Comparison of ENCODE assay signal across 19 cellular contexts in the genomic region with DNA sequence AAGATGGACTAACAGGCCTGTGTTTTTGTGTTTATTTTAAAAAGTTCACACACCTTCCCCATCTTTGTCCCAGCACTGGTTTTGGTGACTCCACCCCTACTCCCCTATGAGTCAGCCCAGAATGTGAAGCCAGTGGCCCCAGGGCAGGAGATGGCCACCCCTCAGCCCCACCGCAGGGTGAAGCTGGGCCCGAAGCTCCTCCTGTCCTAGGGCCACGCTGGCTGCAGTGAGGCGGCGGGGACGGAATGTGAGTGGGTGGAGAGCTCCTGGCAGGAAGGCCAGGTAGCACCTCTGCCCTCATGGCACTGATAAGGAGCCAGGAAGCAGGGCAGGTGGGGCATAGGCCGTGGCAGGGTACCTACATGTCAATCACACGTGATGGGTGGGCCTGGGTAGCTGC. TPM values are rescaled to one million over a fixed set of nuclear protein-coding genes. Genes with fewer than 3 reads are reported as not detected.
DNase-seq lines count a peak whose midpoint lies in the region; ATAC-seq, FAIRE-seq and TF ChIP-seq lines count a peak whose summit lies in the region.
"Had no signal": no experiment of that assay in that cellular context is flagged by ENCODE, and none has a peak within 500 bp of the region (broad histone marks: within the 10 kb centered on the region; RNA-seq: fewer than 3 reads in every experiment).

No MANE protein-coding gene starts in this region.

- peaks cover 37% of the 10 kb centered on the region for H3K36me3 ChIP-seq in CD8-positive, alpha-beta T cell (ENCODE audit: insufficient read depth, low read length)
- H3K36me3 ChIP-seq in astrocyte (ENCODE audit: insufficient read depth, low read length), result peaks cover 16% of the 10 kb centered on the region

- FAIRE-seq in astrocyte (lab: Jason Lieb, UNC), result no peak
- FAIRE-seq: endometrium, GM12891 had no signal

- intact Hi-C loops in CD8-positive, alpha-beta T cell (cut with DNase I, micrococcal nuclease), result no loop called here

- TF ChIP-seq CTCF in CD8-positive, alpha-beta T cell (IDR thresholded peaks at IDR 0.05), result no peak
- no peak for TF ChIP-seq CTCF in astrocyte (IDR thresholded peaks at IDR 0.05; ENCODE audit: insufficient read depth, low read depth, low read length)
- TF ChIP-seq CTCF in neural crest cell (conservative IDR thresholded peaks at IDR 0.05), result no peak
- no peak for TF ChIP-seq CTCF in GM13977 (IDR thresholded peaks at IDR 0.05; ENCODE audit: extremely low read depth, insufficient read depth, missing control alignments)

- H3K9me3 ChIP-seq in CD8-positive, alpha-beta T cell (ENCODE audit: low read length), result no peaks in the 10 kb centered on the region
- no peaks in the 10 kb centered on the region for H3K9me3 ChIP-seq in astrocyte (ENCODE audit: insufficient read depth, low read depth, low read length)
- H3K9me3 ChIP-seq: gastroesophageal sphincter, mucosa of descending colon, transverse colon had no signal

- H3K4me3 Mint-ChIP-seq in CD8-positive, alpha-beta T cell, result no peak overlapping the region
- no peak overlapping the region for H3K4me3 Mint-ChIP-seq in astrocyte (ENCODE audit: unreplicated experiment)
- H3K4me3 Mint-ChIP-seq in neural crest cell, result peak overlapping the region; percentile 47
- H3K4me3 Mint-ChIP-seq: activated naive CD4-positive, alpha-beta T cell treated with anti-CD3 and anti-CD28 coated beads for 36 hours had no signal

- no peak overlapping the region for H3K9ac ChIP-seq in astrocyte (ENCODE audit: low read length)

- H2AFZ ChIP-seq in astrocyte (ENCODE audit: low read depth, low read length), result no peak overlapping the region

- DNase-seq in CD8-positive, alpha-beta T cell, result no peak
- peak; percentile 67 for DNase-seq in HT-29 (ENCODE audit: low spot score)
- DNase-seq in astrocyte (ENCODE audit: low read depth), result no peak
- DNase-seq in neural crest cell (ENCODE audit: low read depth, low spot score), result no peak
- DNase-seq in AG08395 (ENCODE audit: low spot score), result no peak
- no peak for DNase-seq in NCI-H2171 (lab: John Stamatoyannopoulos, UW)
- DNase-seq in GM13977 (ENCODE audit: low spot score), result no peak
- DNase-seq: activated naive CD4-positive, alpha-beta T cell treated with anti-CD3 and anti-CD28 coated beads for 36 hours; caudate nucleus; DND-41; NCI-H2081; NCI-H774; stimulated activated CD4-positive, alpha-beta T cell treated with anti-CD3 and anti-CD28 coated beads, Interleukin-15, amount 100 ng/mL, for 24 hours; transverse colon had no signal

- H3K79me2 ChIP-seq in astrocyte (ENCODE audit: insufficient read depth, low read length), result peaks cover 4% of the 10 kb centered on the region

- no peak overlapping the region for H3K4me2 ChIP-seq in astrocyte (ENCODE audit: low read length)

- H4K20me1 ChIP-seq in astrocyte (ENCODE audit: insufficient read depth, low read length), result peaks cover 77% of the 10 kb centered on the region

- H3K27me3 Mint-ChIP-seq in CD8-positive, alpha-beta T cell (ENCODE audit: low read depth), result no peaks in the 10 kb centered on the region
- H3K27me3 Mint-ChIP-seq in astrocyte (ENCODE audit: low read depth, unreplicated experiment) (no peaks in the 10 kb centered on the region), neural crest cell (ENCODE audit: low read depth) (no peaks in the 10 kb centered on the region)

- H3K36me3 Mint-ChIP-seq in CD8-positive, alpha-beta T cell, result peaks cover 76% of the 10 kb centered on the region
- peaks cover 3% of the 10 kb centered on the region for H3K36me3 Mint-ChIP-seq in astrocyte (ENCODE audit: low read depth, unreplicated experiment)
- H3K36me3 Mint-ChIP-seq in neural crest cell (ENCODE audit: low read depth), result peaks cover 3% of the 10 kb centered on the region

- H3K27ac ChIP-seq in CD8-positive, alpha-beta T cell (ENCODE audit: low read depth, low read length), result no peak overlapping the region
- H3K27ac ChIP-seq in astrocyte (ENCODE audit: low read depth, low read length), result no peak overlapping the region
- H3K27ac ChIP-seq: gastroesophageal sphincter, transverse colon had no signal

- H3K27me3 ChIP-seq in CD8-positive, alpha-beta T cell (ENCODE audit: insufficient read depth, low read length), result no peaks in the 10 kb centered on the region
- no peaks in the 10 kb centered on the region for H3K27me3 ChIP-seq in astrocyte (ENCODE audit: insufficient read depth, low read length)
- H3K27me3 ChIP-seq: gastroesophageal sphincter, transverse colon had no signal

- POLR2A ChIA-PET in CD8-positive, alpha-beta T cell (lab: Charles Lee), result no interaction called here

- CTCF ChIA-PET in CD8-positive, alpha-beta T cell (lab: Charles Lee), result interaction anchor here (1.1 to 1.4 kb wide), 2 partner anchors 25 to 26 kb away, joined by 3 read pairs; no protein-coding TSS in a partner anchor

- H3K4me1 ChIP-seq in CD8-positive, alpha-beta T cell (ENCODE audit: insufficient read depth, low read length), result peaks cover 6% of the 10 kb centered on the region
- H3K4me1 ChIP-seq in astrocyte (ENCODE audit: insufficient read depth, low read length), result no peaks in the 10 kb centered on the region

- H3K4me1 Mint-ChIP-seq in CD8-positive, alpha-beta T cell (ENCODE audit: low read depth), result peaks cover 14% of the 10 kb centered on the region
- peaks cover 2% of the 10 kb centered on the region for H3K4me1 Mint-ChIP-seq in astrocyte (ENCODE audit: low read depth, unreplicated experiment)
- H3K4me1 Mint-ChIP-seq in neural crest cell, result no peaks in the 10 kb centered on the region

- ATAC-seq in CD8-positive, alpha-beta T cell, result no peak
- ATAC-seq in GM19455 (IDR thresholded peaks at IDR 0.05; ENCODE audit: unreplicated experiment), result no peak
- ATAC-seq: gastroesophageal sphincter, mucosa of descending colon had no signal

- no peaks in the 10 kb centered on the region for H3K9me3 Mint-ChIP-seq in CD8-positive, alpha-beta T cell
- no peaks in the 10 kb centered on the region for H3K9me3 Mint-ChIP-seq in astrocyte (ENCODE audit: unreplicated experiment)
- H3K9me3 Mint-ChIP-seq in neural crest cell, result no peaks in the 10 kb centered on the region
- H3K9me3 Mint-ChIP-seq: activated naive CD4-positive, alpha-beta T cell treated with anti-CD3 and anti-CD28 coated beads for 36 hours had no signal

- H3K27ac Mint-ChIP-seq in CD8-positive, alpha-beta T cell, result peak overlapping the region; percentile 45
- peak overlapping the region; percentile 83 for H3K27ac Mint-ChIP-seq in astrocyte (ENCODE audit: unreplicated experiment)
- H3K27ac Mint-ChIP-seq in neural crest cell (ENCODE audit: unreplicated experiment), result peak overlapping the region; percentile 19
- H3K27ac Mint-ChIP-seq: activated naive CD4-positive, alpha-beta T cell treated with anti-CD3 and anti-CD28 coated beads for 36 hours had no signal

- H3K4me3 ChIP-seq in CD8-positive, alpha-beta T cell (ENCODE audit: low read depth, low read length), result no peak overlapping the region
- H3K4me3 ChIP-seq in astrocyte (ENCODE audit: insufficient read depth, low read depth, low read length), result no peak overlapping the region
- H3K4me3 ChIP-seq: gastroesophageal sphincter, mucosa of descending colon, transverse colon had no signal

- in situ Hi-C loops in GM13977 (cut with MboI; ENCODE audit: low pct_unique_long_range_greater_than_20kb, low sequenced_read_pairs, unreplicated experiment), result no loop called here

RNA-seq across cellular contexts. Expression of gene SGSM3, which starts 39.9 kb away (rescaled TPM):
- 10 to 100 TPM; 74.0 to 80.1 TPM for total RNA-seq in CD8-positive, alpha-beta T cell
- 136 TPM in 2 replicates for total RNA-seq in HT-29 (2014; rRNA removed; shearing (Covaris generic))
- total RNA-seq in astrocyte (69.5 and 70.9 TPM in 2 replicates), neural crest cell (82.0 and 92.2 TPM in 2 replicates)

Comparison
In these comparisons a context has a peak if more than half of its experiments do, and no peak if none do; other contexts are left out.
1. H3K27ac Mint-ChIP-seq: peak in every context shown above with its lines; median percentile 83 in astrocyte; 45 in CD8-positive, alpha-beta T cell; 19 in neural crest cell.